17 cellular contexts compared by ENCODE assay signal in the genomic region with DNA sequence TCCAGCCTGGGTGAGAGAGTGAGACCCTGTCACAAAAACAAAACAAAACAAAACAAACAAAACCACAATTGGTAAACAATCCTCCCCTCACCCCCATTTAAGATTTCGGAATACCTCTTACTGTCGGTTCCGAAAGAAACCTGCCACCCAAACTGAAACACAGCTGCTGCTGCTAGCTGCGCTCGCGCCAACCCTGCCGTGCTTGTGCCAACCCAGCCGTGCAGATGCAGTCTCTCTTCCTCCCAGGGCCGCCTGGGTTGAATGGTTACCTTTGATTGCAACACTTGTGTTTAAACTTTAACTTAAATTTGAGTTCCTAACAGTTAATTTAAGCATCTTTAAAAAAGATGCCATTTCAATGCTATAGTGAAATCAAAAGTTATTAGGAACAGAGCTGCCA.
"Had no signal": no experiment of that assay in that cellular context is flagged by ENCODE, and none has a peak within 500 bp of the region (broad histone marks: within the 10 kb centered on the region; RNA-seq: fewer than 3 reads in every experiment).

No MANE protein-coding gene starts in this region.

- H3K9me3 ChIP-seq: ascending aorta, psoas muscle, thyroid gland had no signal

- H3K4me3 ChIP-seq: ascending aorta, lung, psoas muscle, thyroid gland had no signal

- H3K27ac ChIP-seq: psoas muscle, thyroid gland, VCaP had no signal

- DNase-seq: activated CD4-positive, alpha-beta T cell treated with anti-CD3 and anti-CD28 coated beads for 4 hours; activated CD8-positive, alpha-beta memory T cell treated with anti-CD3 and anti-CD28 coated beads, Interleukin-2, amount 50 U/mL, for 48 hours; activated CD8-positive, alpha-beta T cell treated with anti-CD3 and anti-CD28 coated beads for 36 hours; activated naive CD4-positive, alpha-beta T cell; naive thymus-derived CD8-positive, alpha-beta T cell; nucleus accumbens; psoas muscle; stimulated activated CD4-positive, alpha-beta T cell treated with anti-CD3 and anti-CD28 coated beads, Interleukin-4, amount 100 ng/mL, for 24 hours; T-cell; thyroid gland had no signal

- H3K27me3 ChIP-seq: ascending aorta, thyroid gland had no signal

- FAIRE-seq: bronchial epithelial cell, endothelial cell of umbilical vein, frontal cortex, keratinocyte had no signal

- ATAC-seq: activated CD8-positive, alpha-beta T cell treated with anti-CD3 and anti-CD28 coated beads for 36 hours; naive thymus-derived CD8-positive, alpha-beta T cell; psoas muscle; T-cell had no signal
